ENCODE assay signal across 8 cellular contexts in genomic region chr9:101530076-101530711, GRCh38. TPM values are rescaled to one million over a fixed set of nuclear protein-coding genes. Genes with fewer than 3 reads are reported as not detected.
DNase-seq lines count a peak whose midpoint lies in the region; ATAC-seq, FAIRE-seq and TF ChIP-seq lines count a peak whose summit lies in the region.

No MANE protein-coding gene starts in this region.

- H3K27ac ChIP-seq in VCaP = no peak overlapping the region

- ATAC-seq in GM18870 (IDR thresholded peaks at IDR 0.05; ENCODE audit: unreplicated experiment) = peak; percentile 43
- ATAC-seq in HG03103 (IDR thresholded peaks at IDR 0.05; ENCODE audit: low read depth, unreplicated experiment) = peak; percentile 41

- no peaks in the 10 kb centered on the region for H3K27me3 ChIP-seq in bronchial epithelial cell (ENCODE audit: control insufficient read depth, insufficient read depth, low read length)

- peak; percentile 62 for DNase-seq in AG08396 (ENCODE audit: low spot score)
- peak; percentile 31 for DNase-seq in NCI-H2196 treated with DMSO at 0.1 percent for 48 hours (lab: John Stamatoyannopoulos, UW; ENCODE audit: unreplicated experiment)
- DNase-seq in bronchial epithelial cell (ENCODE audit: low read depth) = peak; percentile 72
- peak; percentile 74 for DNase-seq in kidney tubule cell (ENCODE audit: low spot score)
- peak; percentile 52 to 67 for DNase-seq in stimulated activated CD4-positive, alpha-beta T cell treated with anti-CD3 and anti-CD28 coated beads, Interleukin-4, amount 100 ng/mL, for 4 hours

- TF ChIP-seq CTCF in VCaP (conservative IDR thresholded peaks at IDR 0.05) (peak; percentile 91), bronchial epithelial cell (IDR thresholded peaks at IDR 0.05; ENCODE audit: insufficient read depth, low read length, severe bottlenecking) (peak; percentile 74)

- FAIRE-seq in bronchial epithelial cell (lab: Jason Lieb, UNC) = no peak

- no peaks in the 10 kb centered on the region for H3K36me3 ChIP-seq in bronchial epithelial cell (ENCODE audit: control insufficient read depth, insufficient read depth, low read length)

- H3K4me3 ChIP-seq in bronchial epithelial cell (ENCODE audit: low read depth, low read length) = no peak overlapping the region

RNA-seq across cellular contexts. Expression of gene RNF20, which starts 3.5 kb away (rescaled TPM):
- total RNA-seq in bronchial epithelial cell = 37.6 and 56.3 TPM in 2 replicates
